Comparison of ENCODE assay signal across 13 cellular contexts in the genomic region with DNA sequence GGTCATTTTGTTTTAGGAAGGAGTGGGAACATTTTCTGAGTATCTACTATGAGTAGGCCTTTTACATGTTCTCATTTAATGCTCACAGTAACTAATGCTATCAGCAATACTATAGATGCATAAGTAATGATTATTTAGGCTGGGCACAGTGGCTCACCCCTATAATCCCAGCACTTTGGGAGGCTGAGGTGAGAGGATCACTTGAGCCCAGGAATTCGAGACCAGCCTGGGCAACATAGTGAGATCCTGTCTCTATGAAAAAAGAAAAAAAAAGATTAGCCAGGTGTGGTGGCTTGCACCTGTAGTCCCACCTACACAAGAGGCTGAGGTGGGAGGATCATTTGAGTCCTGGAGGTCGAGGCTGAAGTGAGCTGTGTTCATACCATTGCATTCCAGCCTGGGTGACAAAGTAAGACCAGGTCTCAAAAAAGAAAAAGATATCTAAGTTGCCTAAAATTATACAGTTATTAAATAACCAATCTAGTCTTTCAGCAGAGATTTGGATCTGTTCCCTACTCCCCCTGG. TPM values are rescaled to one million over a fixed set of nuclear protein-coding genes. Genes with fewer than 3 reads are reported as not detected.
DNase-seq lines count a peak whose midpoint lies in the region; TF ChIP-seq lines count a peak whose summit lies in the region.
"Had no signal": no experiment of that assay in that cellular context is flagged by ENCODE, and none has a peak within 500 bp of the region (broad histone marks: within the 10 kb centered on the region; RNA-seq: fewer than 3 reads in every experiment).

No MANE protein-coding gene starts in this region.

- peak overlapping the region in 3 of 5 experiments; percentile 76 to 91 (median 78) for H3K4me3 Mint-ChIP-seq in brain
- peak overlapping the region in 1 of 3 experiments; percentile 13 for H3K4me3 Mint-ChIP-seq in nephron
- H3K4me3 Mint-ChIP-seq: CD8-positive, alpha-beta memory T cell; GM23338 had no signal

- H3K9ac ChIP-seq in BLaER1 treated with 17β-estradiol and CSF1 and Interleukin-3, amounts not matched to agents 10 nM and 100 nM: peak overlapping the region in 4 of 11 experiments; percentile 7 to 31 (median 21); a peak in 7 of 22 replicates

- no peak overlapping the region for H3K27ac Mint-ChIP-seq in brain
- peak overlapping the region in 2 of 3 experiments; percentile 58 to 65 for H3K27ac Mint-ChIP-seq in nephron
- H3K27ac Mint-ChIP-seq: GM23338 had no signal

- H3K27me3 Mint-ChIP-seq in brain (peaks cover 16% of the 10 kb centered on the region), nephron (ENCODE audit: low read depth) (no peaks in the 10 kb centered on the region)

- H3K9me3 ChIP-seq in BLaER1 treated with 17β-estradiol and CSF1 and Interleukin-3, amounts not matched to agents 10 nM and 100 nM (replicated peaks in 1 of 11): no peaks in the 10 kb centered on the region
- no peaks in the 10 kb centered on the region for H3K9me3 ChIP-seq in tibial artery
- H3K9me3 ChIP-seq: Caco-2 had no signal

- H3K4me2 ChIP-seq in BLaER1 treated with 17β-estradiol and CSF1 and Interleukin-3, amounts not matched to agents 10 nM and 100 nM: peak overlapping the region; percentile 78 to 97 (median 93)
- H3K4me2 ChIP-seq: GM23338 had no signal

- peak overlapping the region in 6 of 10 experiments; percentile 7 to 98 (median 64); a peak in 4 of 20 replicates for H3K4me3 ChIP-seq in BLaER1 treated with 17β-estradiol and CSF1 and Interleukin-3, amounts not matched to agents 10 nM and 100 nM
- H3K4me3 ChIP-seq in tibial artery: no peak overlapping the region
- H3K4me3 ChIP-seq: GM23338 had no signal

- H3K4me1 Mint-ChIP-seq in brain: peaks cover 54% of the 10 kb centered on the region
- peaks cover 41% of the 10 kb centered on the region for H3K4me1 Mint-ChIP-seq in nephron

- TF ChIP-seq CTCF in brain (conservative IDR thresholded peaks at IDR 0.05) (no peak), nephron (IDR thresholded peaks at IDR 0.05; ENCODE audit: unreplicated experiment in 3 of 3) (no peak), tibial artery (IDR thresholded peaks at IDR 0.05) (no peak)

- H3K27me3 ChIP-seq in BLaER1 treated with 17β-estradiol and CSF1 and Interleukin-3, amounts not matched to agents 10 nM and 100 nM: no peaks in the 10 kb centered on the region
- no peaks in the 10 kb centered on the region for H3K27me3 ChIP-seq in tibial artery

- DNase-seq in stimulated activated naive CD4-positive, alpha-beta T cell (lab: John Stamatoyannopoulos, UW): no peak
- DNase-seq in kidney glomerular epithelial cell (lab: John Stamatoyannopoulos, UW): no peak
- DNase-seq in HK-2 (ENCODE audit: unreplicated experiment): no peak
- no peak for DNase-seq in tibial artery
- DNase-seq: AML-193; Caco-2; CD8-positive, alpha-beta memory T cell; H7; KG1 had no signal

- intact Hi-C loops in tibial artery (cut with DNase I; ENCODE audit: low total_unique reads): loop anchor here (5.0 to 10.0 kb wide), 4 partner anchors 57 to 285 kb away; no protein-coding TSS in a partner anchor

- peak overlapping the region in 3 of 11 experiments; percentile 14 to 26 (median 19); a peak in 2 of 22 replicates for H3K27ac ChIP-seq in BLaER1 treated with 17β-estradiol and CSF1 and Interleukin-3, amounts not matched to agents 10 nM and 100 nM
- no peak overlapping the region for H3K27ac ChIP-seq in tibial artery

- H3K36me3 Mint-ChIP-seq in brain (peaks cover 27% of the 10 kb centered on the region), nephron (ENCODE audit: low read depth) (peaks cover 18% of the 10 kb centered on the region)
- H3K36me3 Mint-ChIP-seq: CD8-positive, alpha-beta memory T cell had no signal

- H3K9me3 Mint-ChIP-seq in brain (no peaks in the 10 kb centered on the region), nephron (no peaks in the 10 kb centered on the region)
- H3K9me3 Mint-ChIP-seq: CD8-positive, alpha-beta memory T cell; GM23338 had no signal

- H4K20me1 ChIP-seq in BLaER1 treated with 17β-estradiol and CSF1 and Interleukin-3, amounts not matched to agents 10 nM and 100 nM: peaks cover 74 to 99% (median 91%) of the 10 kb centered on the region in 11 experiments

- H3K4me1 ChIP-seq in BLaER1 treated with 17β-estradiol and CSF1 and Interleukin-3, amounts not matched to agents 10 nM and 100 nM: peaks cover 48 to 72% (median 61%) of the 10 kb centered on the region in 10 experiments
- H3K4me1 ChIP-seq in tibial artery: peaks cover 0 to 50% (median 9%) of the 10 kb centered on the region in 4 donors

- peaks cover 26 to 69% (median 41%) of the 10 kb centered on the region in 11 experiments for H3K36me3 ChIP-seq in BLaER1 treated with 17β-estradiol and CSF1 and Interleukin-3, amounts not matched to agents 10 nM and 100 nM
- peaks cover 0 to 8% (median 3%) of the 10 kb centered on the region in 3 donors for H3K36me3 ChIP-seq in tibial artery

RNA-seq across cellular contexts. Expression of a gene that starts 4.8 kb away (rescaled TPM):
- 42.9 TPM for polyA plus RNA-seq in brain (ENCODE audit: insufficient read depth, low read depth, low replicate concordance)

Comparison
In these comparisons a context has a peak if more than half of its experiments do, and no peak if none do; other contexts are left out.
1. H3K4me3 ChIP-seq: peak in BLaER1 treated with 17β-estradiol and CSF1 and Interleukin-3, amounts not matched to agents 10 nM and 100 nM (6 of 10); none in tibial artery (0 of 2).
2. H3K27ac Mint-ChIP-seq: peak in nephron (2 of 3); none in brain (0 of 5).